Comparison of ENCODE assay signal across 1 cellular context in genomic region chr17:19507673-19508326, GRCh38.
TF ChIP-seq lines count a peak whose summit lies in the region.

No MANE protein-coding gene starts in this region.

TF ChIP-seq in HepG2, 621 proteins besides CTCF, POLR2A, EP300 and RAD21 (continued from another document and continues in another):
- TF ChIP-seq USF2 (IDR thresholded peaks at IDR 0.05; ENCODE audit: low read depth, low read length) (no peak), USF2 (CRISPR knock-in tag; IDR thresholded peaks at IDR 0.05; ENCODE audit: borderline replicate concordance) (no peak), ZBTB14 (CRISPR knock-in tag; IDR thresholded peaks at IDR 0.05) (no peak), ZFP90 (CRISPR knock-in tag; IDR thresholded peaks at IDR 0.05; ENCODE audit: borderline replicate concordance) (peak; percentile 50; the same call in 1 of the 2 replicates), CHCHD3 (CRISPR knock-in tag; IDR thresholded peaks at IDR 0.05) (no peak), ESRRA (CRISPR knock-in tag; IDR thresholded peaks at IDR 0.05; ENCODE audit: low read depth) (peak; percentile 56; the same call in 1 of the 2 replicates), SRY (CRISPR knock-in tag; IDR thresholded peaks at IDR 0.05) (no peak), NR2F1 (CRISPR knock-in tag; IDR thresholded peaks at IDR 0.05) (peak in 1 of 2 experiments; percentile 62; a peak in 1 of 4 replicates), SKIL (CRISPR knock-in tag; IDR thresholded peaks at IDR 0.05; ENCODE audit: borderline replicate concordance) (no peak; the same call in 1 of the 2 replicates), IKZF1 (IDR thresholded peaks at IDR 0.05) (no peak), ZBTB49 (CRISPR knock-in tag; IDR thresholded peaks at IDR 0.05; ENCODE audit: borderline replicate concordance) (no peak), KLF11 (CRISPR knock-in tag; IDR thresholded peaks at IDR 0.05) (0 out of 2 replicates have a peak, but pooled peaks have one; percentile 61), GABPA (IDR thresholded peaks at IDR 0.05; ENCODE audit: low read depth, low read length) (no peak), GABPA (CRISPR knock-in tag; IDR thresholded peaks at IDR 0.05; ENCODE audit: low read depth) (no peak), FOSL1 (CRISPR knock-in tag; IDR thresholded peaks at IDR 0.05; ENCODE audit: borderline replicate concordance) (no peak), GATAD1 (CRISPR knock-in tag; IDR thresholded peaks at IDR 0.05) (peak; percentile 54; the same call in 1 of the 2 replicates), NFIB (CRISPR knock-in tag; IDR thresholded peaks at IDR 0.05; ENCODE audit: borderline replicate concordance) (no peak), ZNF546 (CRISPR knock-in tag; conservative IDR thresholded peaks at IDR 0.05) (0 out of 2 replicates have a peak, but pooled peaks have one; percentile 33), ZNF20 (CRISPR knock-in tag; IDR thresholded peaks at IDR 0.05) (no peak), ZNF589 (CRISPR knock-in tag; conservative IDR thresholded peaks at IDR 0.05) (0 out of 2 replicates have a peak, but pooled peaks have one; percentile 31), ZNF383 (CRISPR knock-in tag; IDR thresholded peaks at IDR 0.05; ENCODE audit: borderline replicate concordance) (no peak), RBM39 (IDR thresholded peaks at IDR 0.05; ENCODE audit: low read depth, low read length, poor library complexity, severe bottlenecking) (peak; percentile 35), ZNF30 (CRISPR knock-in tag; IDR thresholded peaks at IDR 0.05) (no peak), PBX2 (CRISPR knock-in tag; IDR thresholded peaks at IDR 0.05) (no peak), FOXP4 (CRISPR knock-in tag; IDR thresholded peaks at IDR 0.05) (peak; percentile 72), SIN3B (IDR thresholded peaks at IDR 0.05; ENCODE audit: low read length) (no peak), MLX (CRISPR knock-in tag; IDR thresholded peaks at IDR 0.05) (no peak), ZFP36L1 (CRISPR knock-in tag; IDR thresholded peaks at IDR 0.05) (0 out of 2 replicates have a peak, but pooled peaks have one; percentile 41), RFXAP (CRISPR knock-in tag; IDR thresholded peaks at IDR 0.05; ENCODE audit: borderline replicate concordance) (peak; percentile 82), STAG1 (CRISPR knock-in tag; IDR thresholded peaks at IDR 0.05) (no peak), ZNF207 (IDR thresholded peaks at IDR 0.05; ENCODE audit: borderline replicate concordance) (no peak), SNAPC2 (CRISPR knock-in tag; IDR thresholded peaks at IDR 0.05) (no peak), ZNF816 (CRISPR knock-in tag; IDR thresholded peaks at IDR 0.05; ENCODE audit: borderline replicate concordance) (no peak), GATAD2A (CRISPR knock-in tag; IDR thresholded peaks at IDR 0.05) (peak; percentile 76), NONO (IDR thresholded peaks at IDR 0.05) (no peak), NONO (CRISPR knock-in tag; conservative IDR thresholded peaks at IDR 0.05) (peak; percentile 58), ZNF232 (CRISPR knock-in tag; IDR thresholded peaks at IDR 0.05; ENCODE audit: borderline replicate concordance) (peak; percentile 76; the same call in 1 of the 2 replicates), FOXJ3 (CRISPR knock-in tag; IDR thresholded peaks at IDR 0.05; ENCODE audit: borderline replicate concordance) (no peak), ZNF280D (CRISPR knock-in tag; IDR thresholded peaks at IDR 0.05) (peak; percentile 53; the same call in 1 of the 2 replicates), ZNF639 (CRISPR knock-in tag; conservative IDR thresholded peaks at IDR 0.05) (no peak), ZNF33A (CRISPR knock-in tag; IDR thresholded peaks at IDR 0.05; ENCODE audit: borderline replicate concordance) (no peak), SP4 (CRISPR knock-in tag; IDR thresholded peaks at IDR 0.05) (peak; percentile 23; the same call in 1 of the 2 replicates), SMAD1 (CRISPR knock-in tag; IDR thresholded peaks at IDR 0.05; ENCODE audit: borderline replicate concordance, low read depth) (no peak), FOXK1 (CRISPR knock-in tag; IDR thresholded peaks at IDR 0.05; ENCODE audit: borderline replicate concordance, low read depth) (peak; percentile 56; the same call in 1 of the 2 replicates), ATF2 (CRISPR knock-in tag; IDR thresholded peaks at IDR 0.05) (peak; percentile 81), ZNF547 (CRISPR knock-in tag; IDR thresholded peaks at IDR 0.05) (peak; percentile 63; the same call in 1 of the 2 replicates), ARNT (IDR thresholded peaks at IDR 0.05) (no peak), ZNF256 (CRISPR knock-in tag; conservative IDR thresholded peaks at IDR 0.05) (no peak)
